1 cellular context compared by ENCODE assay signal in the genomic region with DNA sequence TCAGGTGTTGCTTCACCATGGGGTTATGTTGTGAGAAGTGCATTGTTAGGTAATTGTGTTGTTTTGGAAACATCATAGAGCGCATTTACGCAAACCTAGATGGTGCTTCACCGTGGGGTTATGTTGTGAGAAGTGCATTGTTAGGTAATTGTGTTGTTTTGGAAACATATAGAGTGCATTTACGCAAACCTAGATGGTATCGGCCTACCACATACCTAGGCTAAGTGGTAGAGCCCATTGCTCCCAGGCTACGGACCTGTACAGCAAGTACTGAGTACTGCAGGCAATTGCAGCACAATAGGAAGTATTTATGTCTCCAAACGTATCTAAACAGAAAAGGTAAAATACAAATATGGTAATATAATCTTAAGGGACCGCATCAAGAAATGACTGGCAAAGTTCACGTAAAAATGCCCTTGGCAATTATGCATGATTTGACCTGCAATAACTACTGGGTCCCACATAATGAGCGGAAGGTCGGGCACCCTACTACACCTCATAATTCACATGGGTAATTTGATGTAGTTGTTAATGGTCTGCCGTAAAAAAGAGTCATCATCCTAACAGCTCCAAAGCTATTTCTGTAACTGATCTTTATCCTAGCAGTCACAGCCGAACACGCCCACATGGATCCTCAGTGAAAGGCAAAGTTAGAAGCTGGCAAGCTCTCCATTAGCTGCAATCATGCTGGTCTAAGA.
TF ChIP-seq lines count a peak whose summit lies in the region.

No MANE protein-coding gene starts in this region.

TF ChIP-seq in HEK293, 187 proteins besides CTCF, POLR2A, EP300 and RAD21 (continued from another document):
- TF ChIP-seq, protein P1, sequence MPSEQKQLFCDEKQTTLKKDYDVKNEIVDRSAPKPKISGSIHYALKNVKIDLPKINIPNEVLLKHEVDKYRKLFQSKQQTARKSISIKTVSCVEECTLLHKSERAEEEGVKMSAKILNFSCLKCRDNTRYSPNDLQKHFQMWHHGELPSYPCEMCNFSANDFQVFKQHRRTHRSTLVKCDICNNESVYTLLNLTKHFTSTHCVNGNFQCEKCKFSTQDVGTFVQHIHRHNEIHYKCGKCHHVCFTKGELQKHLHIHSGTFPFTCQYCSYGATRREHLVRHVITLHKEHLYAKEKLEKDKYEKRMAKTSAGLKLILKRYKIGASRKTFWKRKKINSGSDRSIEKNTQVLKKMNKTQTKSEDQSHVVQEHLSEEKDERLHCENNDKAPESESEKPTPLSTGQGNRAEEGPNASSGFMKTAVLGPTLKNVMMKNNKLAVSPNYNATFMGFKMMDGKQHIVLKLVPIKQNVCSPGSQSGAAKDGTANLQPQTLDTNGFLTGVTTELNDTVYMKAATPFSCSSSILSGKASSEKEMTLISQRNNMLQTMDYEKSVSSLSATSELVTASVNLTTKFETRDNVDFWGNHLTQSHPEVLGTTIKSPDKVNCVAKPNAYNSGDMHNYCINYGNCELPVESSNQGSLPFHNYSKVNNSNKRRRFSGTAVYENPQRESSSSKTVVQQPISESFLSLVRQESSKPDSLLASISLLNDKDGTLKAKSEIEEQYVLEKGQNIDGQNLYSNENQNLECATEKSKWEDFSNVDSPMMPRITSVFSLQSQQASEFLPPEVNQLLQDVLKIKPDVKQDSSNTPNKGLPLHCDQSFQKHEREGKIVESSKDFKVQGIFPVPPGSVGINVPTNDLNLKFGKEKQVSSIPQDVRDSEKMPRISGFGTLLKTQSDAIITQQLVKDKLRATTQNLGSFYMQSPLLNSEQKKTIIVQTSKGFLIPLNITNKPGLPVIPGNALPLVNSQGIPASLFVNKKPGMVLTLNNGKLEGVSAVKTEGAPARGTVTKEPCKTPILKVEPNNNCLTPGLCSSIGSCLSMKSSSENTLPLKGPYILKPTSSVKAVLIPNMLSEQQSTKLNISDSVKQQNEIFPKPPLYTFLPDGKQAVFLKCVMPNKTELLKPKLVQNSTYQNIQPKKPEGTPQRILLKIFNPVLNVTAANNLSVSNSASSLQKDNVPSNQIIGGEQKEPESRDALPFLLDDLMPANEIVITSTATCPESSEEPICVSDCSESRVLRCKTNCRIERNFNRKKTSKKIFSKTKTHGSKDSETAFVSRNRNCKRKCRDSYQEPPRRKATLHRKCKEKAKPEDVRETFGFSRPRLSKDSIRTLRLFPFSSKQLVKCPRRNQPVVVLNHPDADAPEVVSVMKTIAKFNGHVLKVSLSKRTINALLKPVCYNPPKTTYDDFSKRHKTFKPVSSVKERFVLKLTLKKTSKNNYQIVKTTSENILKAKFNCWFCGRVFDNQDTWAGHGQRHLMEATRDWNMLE (tag by site-specific recombination; conservative IDR thresholded peaks at IDR 0.05; ENCODE audit: low read depth) = 0 out of 2 replicates have a peak, but pooled peaks have one; percentile 14
- peak; percentile 31; the same call in 1 of the 2 replicates for TF ChIP-seq ZNF2 (tag by site-specific recombination; IDR thresholded peaks at IDR 0.05)
- no peak for TF ChIP-seq HOXD13 (CRISPR knock-in tag; IDR thresholded peaks at IDR 0.05; ENCODE audit: borderline replicate concordance)
- peak; percentile 13; the same call in 1 of the 2 replicates for TF ChIP-seq ZNF654 (tag by site-specific recombination; IDR thresholded peaks at IDR 0.05; ENCODE audit: low read depth)
- TF ChIP-seq KLF10 (tag by site-specific recombination; IDR thresholded peaks at IDR 0.05) = peak; percentile 79
- TF ChIP-seq KLF8 (tag by site-specific recombination; IDR thresholded peaks at IDR 0.05) = no peak
- TF ChIP-seq ZNF561 (tag by site-specific recombination; IDR thresholded peaks at IDR 0.05; ENCODE audit: borderline replicate concordance) = peak; percentile 54; the same call in 1 of the 2 replicates
